ENCODE assay signal across 11 cellular contexts in genomic region chr2:136134126-136134525, GRCh38. TPM values are rescaled to one million over a fixed set of nuclear protein-coding genes. Genes with fewer than 3 reads are reported as not detected.
DNase-seq lines count a peak whose midpoint lies in the region; ATAC-seq and TF ChIP-seq lines count a peak whose summit lies in the region.
"Had no signal": no experiment of that assay in that cellular context is flagged by ENCODE, and none has a peak within 500 bp of the region (broad histone marks: within the 10 kb centered on the region; RNA-seq: fewer than 3 reads in every experiment).

No MANE protein-coding gene starts in this region.

- POLR2A ChIA-PET in GM10248 (lab: Yijun Ruan, JAX), result interaction anchor here (1.0 to 1.6 kb wide), 3 partner anchors 17 to 122 kb away, joined by 3 to 5 read pairs (median 4); no protein-coding TSS in a partner anchor

- no peaks in the 10 kb centered on the region for H3K9me3 Mint-ChIP-seq in activated CD4-positive, alpha-beta T cell treated with anti-CD3 and anti-CD28 coated beads, Interleukin-2, amount 10 ng/mL, durations not matched to agents 24 days and 14 days
- no peaks in the 10 kb centered on the region for H3K9me3 Mint-ChIP-seq in immature natural killer cell
- H3K9me3 Mint-ChIP-seq: neural crest cell had no signal

- H3K27me3 ChIP-seq in osteoblast (ENCODE audit: insufficient read depth, low read length) (no peaks in the 10 kb centered on the region), trophoblast cell (ENCODE audit: insufficient read depth, low read length) (peaks cover 3% of the 10 kb centered on the region)

- no peak overlapping the region for H2BK12ac ChIP-seq in trophoblast cell (ENCODE audit: low read length)

- TF ChIP-seq CTCF in GM10248 (IDR thresholded peaks at IDR 0.05; ENCODE audit: control extremely low read depth, extremely low read depth, low read depth, missing control alignments), result no peak
- TF ChIP-seq CTCF in osteoblast (IDR thresholded peaks at IDR 0.05; ENCODE audit: extremely low read depth, low read depth, low read length), result no peak

- peak; percentile 35 for DNase-seq in GM10248 (ENCODE audit: extremely low spot score)
- DNase-seq in activated CD4-positive, alpha-beta T cell treated with anti-CD3 and anti-CD28 coated beads, Interleukin-2, amount 10 ng/mL, durations not matched to agents 24 days and 14 days, result peak; percentile 90
- no peak for DNase-seq in immature natural killer cell
- DNase-seq in osteoblast (ENCODE audit: insufficient read length, low spot score, missing footprints), result no peak
- DNase-seq in trophoblast cell, result no peak
- DNase-seq in hippocampal formation (lab: John Stamatoyannopoulos, UW), result no peak
- no peak for DNase-seq in T1000 (lab: John Stamatoyannopoulos, UW)
- DNase-seq: hypothalamus had no signal

- H3K23ac ChIP-seq in trophoblast cell (ENCODE audit: low read length), result no peak overlapping the region

- H3K4me2 ChIP-seq in osteoblast (ENCODE audit: insufficient read depth, low read length) (no peak overlapping the region), trophoblast cell (ENCODE audit: low read length) (no peak overlapping the region)

- H2AFZ ChIP-seq in osteoblast (ENCODE audit: low read length) (no peak overlapping the region), trophoblast cell (ENCODE audit: insufficient read depth, low read length, poor library complexity) (no peak overlapping the region)

- no peak overlapping the region for H4K91ac ChIP-seq in trophoblast cell (ENCODE audit: low read depth, low read length)

- CTCF ChIA-PET in GM10248 (lab: Yijun Ruan, JAX), result interaction anchor here (0.7 to 3.0 kb wide), 9 partner anchors 9 to 247 kb away, joined by 3 to 12 read pairs (median 4); no protein-coding TSS in a partner anchor

- H3K4me1 ChIP-seq in osteoblast (ENCODE audit: insufficient read depth, low read length) (no peaks in the 10 kb centered on the region), trophoblast cell (ENCODE audit: control insufficient read depth in 1 of 2, insufficient read depth in 2 of 2, low read length in 2 of 2) (peaks cover 6 to 10% of the 10 kb centered on the region in 2 experiments)

- H3K9ac ChIP-seq in trophoblast cell (ENCODE audit: low read length), result no peak overlapping the region

- peaks cover 87% of the 10 kb centered on the region for H3K4me1 Mint-ChIP-seq in activated CD4-positive, alpha-beta T cell treated with anti-CD3 and anti-CD28 coated beads, Interleukin-2, amount 10 ng/mL, durations not matched to agents 24 days and 14 days
- H3K4me1 Mint-ChIP-seq in immature natural killer cell, result peaks cover 96 to 97% of the 10 kb centered on the region in 2 donors

- no peak overlapping the region for H3K4ac ChIP-seq in trophoblast cell (ENCODE audit: low read depth, low read length)

- H3K36me3 ChIP-seq in osteoblast (ENCODE audit: insufficient read depth, low read length) (no peaks in the 10 kb centered on the region), trophoblast cell (ENCODE audit: control insufficient read depth in 1 of 2, insufficient read depth in 2 of 2, low read length in 2 of 2) (no peaks in the 10 kb centered on the region)

- peak overlapping the region; percentile 81 for H3K27ac Mint-ChIP-seq in activated CD4-positive, alpha-beta T cell treated with anti-CD3 and anti-CD28 coated beads, Interleukin-2, amount 10 ng/mL, durations not matched to agents 24 days and 14 days
- H3K27ac Mint-ChIP-seq in immature natural killer cell, result peak overlapping the region; percentile 95 to 99 (median 98)

- H2BK120ac ChIP-seq in trophoblast cell (ENCODE audit: insufficient read depth, low read length, poor library complexity), result no peak overlapping the region

- H2AK5ac ChIP-seq in trophoblast cell (ENCODE audit: low read length), result no peak overlapping the region

- H3K9me3 ChIP-seq in osteoblast (ENCODE audit: low read depth, low read length) (no peaks in the 10 kb centered on the region), trophoblast cell (ENCODE audit: insufficient read depth, low read depth, low read length) (no peaks in the 10 kb centered on the region)

- no peak overlapping the region for H2BK5ac ChIP-seq in trophoblast cell (ENCODE audit: low read depth, low read length, poor library complexity)

- H3K18ac ChIP-seq in trophoblast cell (ENCODE audit: low read length), result no peak overlapping the region

- H4K20me1 ChIP-seq in osteoblast (ENCODE audit: insufficient read depth, low read length), result no peaks in the 10 kb centered on the region

- peaks cover 25% of the 10 kb centered on the region for H3K27me3 Mint-ChIP-seq in activated CD4-positive, alpha-beta T cell treated with anti-CD3 and anti-CD28 coated beads, Interleukin-2, amount 10 ng/mL, durations not matched to agents 24 days and 14 days
- peaks cover 35 to 80% (median 38%) of the 10 kb centered on the region in 3 donors for H3K27me3 Mint-ChIP-seq in immature natural killer cell (ENCODE audit: low read depth in 3 of 3)

- H3K27ac ChIP-seq in osteoblast (ENCODE audit: low read depth, low read length) (no peak overlapping the region), trophoblast cell (ENCODE audit: low read depth, low read length) (no peak overlapping the region)

- H3K36me3 Mint-ChIP-seq in activated CD4-positive, alpha-beta T cell treated with anti-CD3 and anti-CD28 coated beads, Interleukin-2, amount 10 ng/mL, durations not matched to agents 24 days and 14 days (ENCODE audit: low read depth), result peaks cover 2% of the 10 kb centered on the region
- H3K36me3 Mint-ChIP-seq in immature natural killer cell, result no peaks in the 10 kb centered on the region

- no CpG with 5 or more reads among the region's 2 CpGs for WGBS in trophoblast cell (ENCODE audit: extremely low coverage, insufficient coverage, insufficient read length)

- H4K12ac ChIP-seq in trophoblast cell (ENCODE audit: low read depth, low read length), result no peak overlapping the region

- H3K14ac ChIP-seq in trophoblast cell (ENCODE audit: low read length), result no peak overlapping the region

- ATAC-seq in HG03442 (IDR thresholded peaks at IDR 0.05; ENCODE audit: unreplicated experiment), result peak; percentile 20

- peaks cover 4% of the 10 kb centered on the region for H3K79me1 ChIP-seq in trophoblast cell (ENCODE audit: low read length)

- no peaks in the 10 kb centered on the region for H3K79me2 ChIP-seq in osteoblast (ENCODE audit: insufficient read depth, low read length)
- H3K79me2 ChIP-seq in trophoblast cell (ENCODE audit: control insufficient read depth, insufficient read depth, low read length, poor library complexity), result no peaks in the 10 kb centered on the region

- no peak overlapping the region for H3K4me3 ChIP-seq in osteoblast (ENCODE audit: insufficient read depth, low read length)
- H3K4me3 ChIP-seq in trophoblast cell (ENCODE audit: low read depth, low read length), result no peak overlapping the region

- intact Hi-C loops in activated CD4-positive, alpha-beta T cell treated with anti-CD3 and anti-CD28 coated beads, Interleukin-2, amount 10 ng/mL, durations not matched to agents 24 days and 14 days (cut with micrococcal nuclease), result loop anchor here (1.0 to 5.0 kb wide), 8 partner anchors 79 to 317 kb away; partner anchors contain the start of gene DARS1

- peak overlapping the region; percentile 58 for H3K4me3 Mint-ChIP-seq in activated CD4-positive, alpha-beta T cell treated with anti-CD3 and anti-CD28 coated beads, Interleukin-2, amount 10 ng/mL, durations not matched to agents 24 days and 14 days
- peak overlapping the region in 1 of 5 donors; percentile 86 for H3K4me3 Mint-ChIP-seq in immature natural killer cell
- H3K4me3 Mint-ChIP-seq: neural crest cell had no signal

- H4K8ac ChIP-seq in trophoblast cell (ENCODE audit: low read depth, low read length), result no peak overlapping the region

RNA-seq across cellular contexts. Expression of gene CXCR4, which starts 16.2 kb away (rescaled TPM):
- total RNA-seq in activated CD4-positive, alpha-beta T cell treated with anti-CD3 and anti-CD28 coated beads, Interleukin-2, amount 10 ng/mL, durations not matched to agents 24 days and 14 days, result 88.8 and 92.7 TPM in 2 replicates
- 100 to 1,000 TPM; 147 to 758 (median 582) TPM for polyA plus RNA-seq in immature natural killer cell
- total RNA-seq in osteoblast, result under 0.01 TPM in 2 replicates
- polyA plus RNA-seq in trophoblast cell (2013), result 0.86 and 1.2 TPM in 2 replicates
- total RNA-seq: chondrocyte had no signal

Comparison
In these comparisons a context has a peak if more than half of its experiments do, and no peak if none do; other contexts are left out.
1. DNase-seq: peak in GM10248 (single experiment) and activated CD4-positive, alpha-beta T cell treated with anti-CD3 and anti-CD28 coated beads, Interleukin-2, amount 10 ng/mL, durations not matched to agents 24 days and 14 days (single experiment); none in immature natural killer cell (0 of 3), osteoblast (single experiment), trophoblast cell (0 of 2), hippocampal formation (0 of 2) and T1000 (single experiment).
2. RNA of gene CXCR4, which starts 16.2 kb away (total RNA-seq): 88.8 to 92.7 TPM in activated CD4-positive, alpha-beta T cell treated with anti-CD3 and anti-CD28 coated beads, Interleukin-2, amount 10 ng/mL, durations not matched to agents 24 days and 14 days; under 0.01 TPM in osteoblast; every median in the first group is over 10 times any median in the second.